ENCODE assay signal across 16 cellular contexts in the genomic region with DNA sequence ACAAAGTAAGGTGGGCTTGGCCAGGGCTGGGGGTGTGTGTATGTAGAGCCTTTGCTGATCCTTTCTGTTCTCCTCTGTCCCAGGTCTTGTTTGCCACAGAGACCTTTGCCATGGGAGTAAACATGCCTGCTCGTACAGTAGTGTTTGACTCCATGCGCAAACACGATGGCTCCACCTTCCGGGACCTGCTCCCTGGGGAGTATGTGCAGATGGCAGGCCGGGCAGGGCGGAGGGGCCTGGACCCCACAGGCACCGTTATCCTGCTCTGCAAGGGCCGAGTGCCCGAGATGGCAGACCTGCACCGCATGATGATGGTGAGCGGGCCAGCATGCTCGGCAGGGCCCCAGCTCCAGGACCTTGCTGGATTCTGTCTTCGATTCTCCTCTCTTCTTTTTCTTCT. TPM values are rescaled to one million over a fixed set of nuclear protein-coding genes. Genes with fewer than 3 reads are reported as not detected.
DNase-seq lines count a peak whose midpoint lies in the region; ATAC-seq, FAIRE-seq and TF ChIP-seq lines count a peak whose summit lies in the region.
"Had no signal": no experiment of that assay in that cellular context is flagged by ENCODE, and none has a peak within 500 bp of the region (broad histone marks: within the 10 kb centered on the region; RNA-seq: fewer than 3 reads in every experiment).

No MANE protein-coding gene starts in this region.

- H3K4me2 ChIP-seq in GM12878 (ENCODE audit: control insufficient read depth, insufficient read depth) = no peak overlapping the region
- H3K4me2 ChIP-seq: BLaER1 had no signal

- no peaks in the 10 kb centered on the region for H3K9me3 ChIP-seq in GM12878 (replicated peaks; ENCODE audit: control insufficient read depth, insufficient read depth, low read length)
- no peaks in the 10 kb centered on the region for H3K9me3 ChIP-seq in liver (ENCODE audit: control insufficient read depth in 4 of 4, low read length in 3 of 4)
- no peaks in the 10 kb centered on the region for H3K9me3 ChIP-seq in vagina
- H3K9me3 ChIP-seq: BLaER1, Caco-2 had no signal

- in situ Hi-C loops in GM12878 (cut with MboI) = no loop called here

- H2AFZ ChIP-seq in GM12878 (ENCODE audit: control insufficient read depth, low read depth, low read length) = no peak overlapping the region

- no TSS peak for BruUV-seq in GM12878 (replicated peaks; lab: Mats Ljungman, UMichigan)

- H4K20me1 ChIP-seq in GM12878 (ENCODE audit: control insufficient read depth, insufficient read depth) = no peaks in the 10 kb centered on the region

- no peak for FAIRE-seq in GM12878 (lab: Jason Lieb, UNC)

- no peaks in the 10 kb centered on the region for H3K27me3 Mint-ChIP-seq in activated naive CD8-positive, alpha-beta T cell treated with anti-CD3 and anti-CD28 coated beads for 36 hours
- no peaks in the 10 kb centered on the region for H3K27me3 Mint-ChIP-seq in activated naive CD8-positive, alpha-beta T cell treated with anti-CD3 and anti-CD28 coated beads, Interleukin-2, amount 50 U/mL, for 24 hours

- H3K9me3 Mint-ChIP-seq in activated naive CD8-positive, alpha-beta T cell treated with anti-CD3 and anti-CD28 coated beads for 36 hours = no peaks in the 10 kb centered on the region
- H3K9me3 Mint-ChIP-seq in activated naive CD8-positive, alpha-beta T cell treated with anti-CD3 and anti-CD28 coated beads, Interleukin-2, amount 50 U/mL, for 24 hours = no peaks in the 10 kb centered on the region
- H3K9me3 Mint-ChIP-seq: CD8-positive, alpha-beta memory T cell had no signal

- no peak for DNase-seq in activated naive CD8-positive, alpha-beta T cell treated with anti-CD3 and anti-CD28 coated beads for 36 hours
- no peak for DNase-seq in activated naive CD8-positive, alpha-beta T cell treated with anti-CD3 and anti-CD28 coated beads, Interleukin-2, amount 50 U/mL, for 24 hours
- DNase-seq in GM12878 (ENCODE audit: low read depth, low spot score) (no peak), sciatic nerve (ENCODE audit: low spot score) (peak; percentile 51), left colon (no peak), NCI-H2107 treated with DMSO at 0.1 percent for 48 hours (lab: John Stamatoyannopoulos, UW; ENCODE audit: unreplicated experiment) (no peak), vagina (ENCODE audit: extremely low spot score in 2 of 2) (no peak)
- DNase-seq: AML-193; Caco-2; CD8-positive, alpha-beta memory T cell; DND-41; GDM1 had no signal

- TF ChIP-seq CTCF in GM12878 (IDR thresholded peaks at IDR 0.05 in 2 of 3, conservative IDR thresholded peaks at IDR 0.05 in 1 of 3; ENCODE audit: control insufficient read depth in 2 of 3, extremely low read depth in 1 of 3, insufficient read depth in 1 of 3, low read depth in 3 of 3, low read length in 3 of 3) (no peak), liver (IDR thresholded peaks at IDR 0.05; ENCODE audit: low read depth, low read length, missing input control) (no peak), vagina (IDR thresholded peaks at IDR 0.05) (no peak)

- RAD21 ChIA-PET in GM12878 (lab: Charles Lee; ENCODE audit: unreplicated experiment) = no interaction called here

- H3K27ac Mint-ChIP-seq in activated naive CD8-positive, alpha-beta T cell treated with anti-CD3 and anti-CD28 coated beads for 36 hours = peak overlapping the region; percentile 49
- H3K27ac Mint-ChIP-seq in activated naive CD8-positive, alpha-beta T cell treated with anti-CD3 and anti-CD28 coated beads, Interleukin-2, amount 50 U/mL, for 24 hours = no peak overlapping the region

- TF ChIP-seq EP300 in GM12878 (IDR thresholded peaks at IDR 0.05; ENCODE audit: borderline replicate concordance in 1 of 2, control insufficient read depth in 1 of 2, low read depth in 2 of 2, low read length in 2 of 2) = no peak

- WGBS in GM12878 (ENCODE audit: insufficient coverage, insufficient replicate concordance, low lambda C conversion rate, missing lambda C conversion rate) = 89% methylated on average over 13 of the region's 13 CpGs
- 55% methylated on average over 13 of the region's 13 CpGs for WGBS in liver

- intact Hi-C loops in GM12878 (cut with micrococcal nuclease; ENCODE audit: unreplicated experiment) = no loop called here
- intact Hi-C loops in sciatic nerve (cut with DNase I) = no loop called here
- intact Hi-C loops in left colon (cut with DNase I, micrococcal nuclease) = no loop called here
- intact Hi-C loops in vagina (cut with DNase I) = no loop called here

- H3K79me2 ChIP-seq in GM12878 (ENCODE audit: control insufficient read depth, insufficient read depth, low read length) = peaks cover 3% of the 10 kb centered on the region

- TF ChIP-seq RAD21 in GM12878 (IDR thresholded peaks at IDR 0.05; ENCODE audit: insufficient read depth, low read depth, low read length) (no peak), liver (IDR thresholded peaks at IDR 0.05) (peak; percentile 61 to 72)

- H3K27ac ChIP-seq in GM12878 (ENCODE audit: control insufficient read depth, insufficient read depth) = no peak overlapping the region
- no peak overlapping the region for H3K27ac ChIP-seq in liver (ENCODE audit: low read depth in 1 of 2, low read length in 2 of 2)
- no peak overlapping the region for H3K27ac ChIP-seq in vagina
- H3K27ac ChIP-seq: 22Rv1, BLaER1 had no signal

- peaks cover 26 to 29% of the 10 kb centered on the region in 2 experiments for H3K36me3 ChIP-seq in GM12878 (ENCODE audit: control insufficient read depth in 2 of 2, insufficient read depth in 2 of 2, low read length in 1 of 2)
- peaks cover 23 to 81% (median 57%) of the 10 kb centered on the region in 4 donors for H3K36me3 ChIP-seq in liver (ENCODE audit: control insufficient read depth in 4 of 4, insufficient read depth in 3 of 4, low read depth in 1 of 4, low read length in 3 of 4)
- peaks cover 0 to 89% of the 10 kb centered on the region in 2 donors for H3K36me3 ChIP-seq in vagina

- POLR2A ChIA-PET in GM12878 (lab: Charles Lee) = no interaction called here

- CTCF ChIA-PET in GM12878 (lab: Yijun Ruan, JAX) = no interaction called here

- no peak overlapping the region for H3K4me3 ChIP-seq in GM12878
- no peak overlapping the region for H3K4me3 ChIP-seq in liver (ENCODE audit: low read depth in 1 of 3, low read length in 3 of 3)
- H3K4me3 ChIP-seq in vagina = no peak overlapping the region
- H3K4me3 ChIP-seq: BLaER1 had no signal

- no peak overlapping the region for H3K9ac ChIP-seq in GM12878 (ENCODE audit: control insufficient read depth, insufficient read depth, low read length)
- H3K9ac ChIP-seq in liver (ENCODE audit: low read depth in 1 of 2, low read length in 2 of 2) = no peak overlapping the region
- H3K9ac ChIP-seq: BLaER1 had no signal

- no peaks in the 10 kb centered on the region for H3K27me3 ChIP-seq in GM12878 (replicated peaks in 1 of 2; ENCODE audit: control insufficient read depth in 2 of 2, insufficient read depth in 2 of 2, low read length in 1 of 2)
- no peaks in the 10 kb centered on the region for H3K27me3 ChIP-seq in liver (ENCODE audit: control insufficient read depth in 4 of 4, insufficient read depth in 4 of 4, low read length in 3 of 4)
- H3K27me3 ChIP-seq in vagina = no peaks in the 10 kb centered on the region
- H3K27me3 ChIP-seq: BLaER1 had no signal

- ATAC-seq in activated naive CD8-positive, alpha-beta T cell treated with anti-CD3 and anti-CD28 coated beads, Interleukin-2, amount 50 U/mL, for 24 hours = no peak
- ATAC-seq in GM12878 = no peak
- no peak for ATAC-seq in sciatic nerve
- no peak for ATAC-seq in left colon
- ATAC-seq: HCT116 had no signal

- TF ChIP-seq POLR2A in GM12878 (IDR thresholded peaks at IDR 0.05; ENCODE audit: low read depth, low read length) (0 out of 2 replicates have a peak, but pooled peaks have one; percentile 25), vagina (IDR thresholded peaks at IDR 0.05) (no peak)

- no peak overlapping the region for H3K4me3 Mint-ChIP-seq in activated naive CD8-positive, alpha-beta T cell treated with anti-CD3 and anti-CD28 coated beads for 36 hours
- H3K4me3 Mint-ChIP-seq in activated naive CD8-positive, alpha-beta T cell treated with anti-CD3 and anti-CD28 coated beads, Interleukin-2, amount 50 U/mL, for 24 hours = no peak overlapping the region

- H3K36me3 Mint-ChIP-seq in activated naive CD8-positive, alpha-beta T cell treated with anti-CD3 and anti-CD28 coated beads for 36 hours = peaks cover 34% of the 10 kb centered on the region
- peaks cover 50% of the 10 kb centered on the region for H3K36me3 Mint-ChIP-seq in activated naive CD8-positive, alpha-beta T cell treated with anti-CD3 and anti-CD28 coated beads, Interleukin-2, amount 50 U/mL, for 24 hours (ENCODE audit: low read depth)

- SMC1A ChIA-PET in GM12878 (lab: Charles Lee; ENCODE audit: uncharacterized antibody, unreplicated experiment) = interaction anchor here (0.6 kb wide), 2 partner anchors 327 to 391 kb away, joined by 3 read pairs; no protein-coding TSS in a partner anchor

- peaks cover 24% of the 10 kb centered on the region for H3K4me1 Mint-ChIP-seq in activated naive CD8-positive, alpha-beta T cell treated with anti-CD3 and anti-CD28 coated beads for 36 hours
- H3K4me1 Mint-ChIP-seq in activated naive CD8-positive, alpha-beta T cell treated with anti-CD3 and anti-CD28 coated beads, Interleukin-2, amount 50 U/mL, for 24 hours = peaks cover 19% of the 10 kb centered on the region

- peaks cover 5% of the 10 kb centered on the region; the same call in 1 of the 2 replicates for H3K4me1 ChIP-seq in GM12878 (ENCODE audit: control insufficient read depth, insufficient read depth, low read length)
- peaks cover 0 to 32% (median 18%) of the 10 kb centered on the region in 4 donors for H3K4me1 ChIP-seq in liver (ENCODE audit: control insufficient read depth in 4 of 4, insufficient read depth in 4 of 4, low read length in 3 of 4)
- peaks cover 9% of the 10 kb centered on the region for H3K4me1 ChIP-seq in vagina
- H3K4me1 ChIP-seq: Caco-2 had no signal

RNA-seq across cellular contexts. Expression of a gene that starts 6.2 kb away (rescaled TPM):
- total RNA-seq in activated naive CD8-positive, alpha-beta T cell treated with anti-CD3 and anti-CD28 coated beads for 36 hours = 10 to 100 TPM; 15.6 to 16.3 TPM
- 21.1 and 23.4 TPM in 2 replicates for total RNA-seq in GM12878 (2013; cell fraction: nucleolus; rRNA removed)
- total RNA-seq in GM12878 (2014; rRNA removed) (17.4 and 17.6 TPM in 2 replicates), GM12878 (2014; rRNA removed; fragmentation: Illumina TruSeq; extraction: Trizol) (11.7 and 12.3 TPM in 2 replicates), GM12878 (2021) (18.5 and 20.2 TPM in 2 replicates), liver (10 to 100 TPM in 1 of 2 donors, 1 to 10 TPM in 1; 4.5 to 11.0 TPM), sciatic nerve (23.0 TPM), left colon (10 to 100 TPM; 14.4 to 15.8 TPM), vagina (15.5 TPM)
- 10.8 TPM for polyA plus RNA-seq in GM12878 (2011; ENCODE audit: low read depth)
- polyA plus RNA-seq in GM12878 (2011; rRNA removed) (6.5 and 13.4 TPM in 2 replicates), GM12878 (2014; fragmentation: Illumina TruSeq; extraction: Trizol) (14.7 and 14.9 TPM in 2 replicates), GM12878 (2014; fragmentation: Nextera tagmentation; extraction: Ambion mirVana) (1 to 10 TPM; 4.5 to 6.4 TPM), GM12878 (2014; rRNA removed) (21.4 and 23.5 TPM in 2 replicates), GM12878 (2016; fragmentation: Nextera tagmentation; extraction: Ambion mirVana) (10 to 100 TPM; 18.9 to 20.8 TPM), liver (1 to 10 TPM; 8.9 to 9.7 TPM)
- 22.0 and 24.7 TPM in 2 replicates for polyA plus RNA-seq in GM12878 (2011; cell fraction: cytosol; rRNA removed)
- polyA plus RNA-seq in GM12878 (2011; cell fraction: nucleus; rRNA removed) = 77.8 and 90.8 TPM in 2 replicates
- 19.5 and 22.7 TPM in 2 replicates for polyA plus RNA-seq in GM12878 (2012)
- polyA minus RNA-seq in GM12878 (2011; rRNA and poly(A)+ RNA removed) = 9.9 and 19.3 TPM in 2 replicates
- 4.9 and 9.1 TPM in 2 replicates for polyA minus RNA-seq in GM12878 (2011; cell fraction: cytosol; rRNA and poly(A)+ RNA removed)
- polyA minus RNA-seq in GM12878 (2011; cell fraction: nucleus; rRNA and poly(A)+ RNA removed) = 24.3 and 30.0 TPM in 2 replicates

RNA-seq across cellular contexts. Expression of a gene that starts 6.7 kb away (rescaled TPM):
- 10 to 100 TPM; 84.6 to 90.9 TPM for total RNA-seq in activated naive CD8-positive, alpha-beta T cell treated with anti-CD3 and anti-CD28 coated beads for 36 hours
- total RNA-seq in GM12878 (2013; cell fraction: nucleolus; rRNA removed) = 77.1 and 89.2 TPM in 2 replicates
- total RNA-seq in GM12878 (2014; rRNA removed) = 29.1 and 34.6 TPM in 2 replicates
- total RNA-seq in GM12878 (2014; rRNA removed; fragmentation: Illumina TruSeq; extraction: Trizol) = 20.5 and 20.8 TPM in 2 replicates
- 73.7 and 79.2 TPM in 2 replicates for total RNA-seq in GM12878 (2021)
- polyA plus RNA-seq in GM12878 (2011; ENCODE audit: low read depth) = 29.9 TPM
- 13.6 and 20.8 TPM in 2 replicates for polyA plus RNA-seq in GM12878 (2011; rRNA removed)
- polyA plus RNA-seq in GM12878 (2011; cell fraction: cytosol; rRNA removed) = 29.3 and 37.8 TPM in 2 replicates
- 266 and 274 TPM in 2 replicates for polyA plus RNA-seq in GM12878 (2011; cell fraction: nucleus; rRNA removed)
- 52.5 and 53.7 TPM in 2 replicates for polyA plus RNA-seq in GM12878 (2012)
- polyA plus RNA-seq in GM12878 (2014; fragmentation: Illumina TruSeq; extraction: Trizol) = 22.5 and 30.3 TPM in 2 replicates
- 1 to 10 TPM; 3.3 to 9.3 TPM for polyA plus RNA-seq in GM12878 (2014; fragmentation: Nextera tagmentation; extraction: Ambion mirVana)
- 41.2 and 41.4 TPM in 2 replicates for polyA plus RNA-seq in GM12878 (2014; rRNA removed)
- polyA plus RNA-seq in GM12878 (2016; fragmentation: Nextera tagmentation; extraction: Ambion mirVana) = 10 to 100 TPM; 55.5 to 63.7 TPM
- 60.5 and 73.0 TPM in 2 replicates for polyA minus RNA-seq in GM12878 (2011; rRNA and poly(A)+ RNA removed)
- 12.8 and 19.4 TPM in 2 replicates for polyA minus RNA-seq in GM12878 (2011; cell fraction: cytosol; rRNA and poly(A)+ RNA removed)
- polyA minus RNA-seq in GM12878 (2011; cell fraction: nucleus; rRNA and poly(A)+ RNA removed) = 92.6 and 122 TPM in 2 replicates
- 10 to 100 TPM; 34.7 to 57.6 TPM for total RNA-seq in liver
- polyA plus RNA-seq in liver = 10 to 100 TPM; 26.7 to 34.3 TPM
- total RNA-seq in sciatic nerve = 60.0 TPM
- total RNA-seq in left colon = 10 to 100 TPM; 55.4 to 70.8 TPM
- total RNA-seq in vagina = 35.4 TPM

RNA-seq across cellular contexts. Expression of a gene that starts 6.9 kb away (rescaled TPM):
- 10 to 100 TPM; 73.8 to 75.5 TPM for total RNA-seq in activated naive CD8-positive, alpha-beta T cell treated with anti-CD3 and anti-CD28 coated beads for 36 hours
- 18.0 and 20.4 TPM in 2 replicates for total RNA-seq in GM12878 (2013; cell fraction: nucleolus; rRNA removed)
- total RNA-seq in GM12878 (2014; rRNA removed) (49.0 and 51.9 TPM in 2 replicates), GM12878 (2014; rRNA removed; fragmentation: Illumina TruSeq; extraction: Trizol) (64.9 and 68.5 TPM in 2 replicates), GM12878 (2021) (47.6 and 51.1 TPM in 2 replicates), liver (10 to 100 TPM; 11.1 to 21.8 TPM), sciatic nerve (55.1 TPM), left colon (10 to 100 TPM; 47.9 to 51.3 TPM), vagina (100 TPM)
- 22.5 TPM for polyA plus RNA-seq in GM12878 (2011; ENCODE audit: low read depth)
- polyA plus RNA-seq in GM12878 (2011; rRNA removed) (29.0 and 39.5 TPM in 2 replicates), GM12878 (2014; fragmentation: Illumina TruSeq; extraction: Trizol) (42.8 and 68.2 TPM in 2 replicates), GM12878 (2014; fragmentation: Nextera tagmentation; extraction: Ambion mirVana) (10 to 100 TPM in 1 of 2 experiments, 1 to 10 TPM in 1; 8.5 to 20.0 TPM), GM12878 (2014; rRNA removed) (63.5 and 75.9 TPM in 2 replicates), GM12878 (2016; fragmentation: Nextera tagmentation; extraction: Ambion mirVana) (100 to 1,000 TPM in 1 of 2 experiments, 10 to 100 TPM in 1; 95.1 to 105 TPM), liver (10 to 100 TPM; 11.9 to 14.2 TPM)
- 38.1 and 41.4 TPM in 2 replicates for polyA plus RNA-seq in GM12878 (2011; cell fraction: cytosol; rRNA removed)
- 31.9 and 33.2 TPM in 2 replicates for polyA plus RNA-seq in GM12878 (2011; cell fraction: nucleus; rRNA removed)
- polyA plus RNA-seq in GM12878 (2012) = 42.4 and 46.9 TPM in 2 replicates
- 17.6 and 24.8 TPM in 2 replicates for polyA minus RNA-seq in GM12878 (2011; rRNA and poly(A)+ RNA removed)
- polyA minus RNA-seq in GM12878 (2011; cell fraction: cytosol; rRNA and poly(A)+ RNA removed) = 14.7 and 17.8 TPM in 2 replicates
- 11.7 and 17.0 TPM in 2 replicates for polyA minus RNA-seq in GM12878 (2011; cell fraction: nucleus; rRNA and poly(A)+ RNA removed)

RNA-seq across cellular contexts. Expression of a gene that starts 16.2 kb away (rescaled TPM):
- total RNA-seq in activated naive CD8-positive, alpha-beta T cell treated with anti-CD3 and anti-CD28 coated beads for 36 hours = 1 to 10 TPM; 2.2 to 3.2 TPM
- 5.2 and 7.5 TPM in 2 replicates for total RNA-seq in GM12878 (2013; cell fraction: nucleolus; rRNA removed)
- 0.49 and 3.0 TPM in 2 replicates for total RNA-seq in GM12878 (2014; rRNA removed)
- 0.83 and 0.85 TPM in 2 replicates for total RNA-seq in GM12878 (2014; rRNA removed; fragmentation: Illumina TruSeq; extraction: Trizol)
- total RNA-seq in GM12878 (2021) = 2.9 and 5.4 TPM in 2 replicates
- polyA plus RNA-seq in GM12878 (2011; ENCODE audit: low read depth) = 2.9 TPM
- 0.85 and 1.7 TPM in 2 replicates for polyA plus RNA-seq in GM12878 (2011; rRNA removed)
- polyA plus RNA-seq in GM12878 (2011; cell fraction: cytosol; rRNA removed) = 2.0 and 2.3 TPM in 2 replicates
- polyA plus RNA-seq in GM12878 (2011; cell fraction: nucleus; rRNA removed) = 19.3 and 20.6 TPM in 2 replicates
- polyA plus RNA-seq in GM12878 (2012) = 2.8 and 3.4 TPM in 2 replicates
- 0.32 and 0.85 TPM in 2 replicates for polyA plus RNA-seq in GM12878 (2014; fragmentation: Illumina TruSeq; extraction: Trizol)
- polyA plus RNA-seq in GM12878 (2014; fragmentation: Nextera tagmentation; extraction: Ambion mirVana) = under 1 TPM in 1 of 2 experiments, not detected in 1; 0.13 TPM
- polyA plus RNA-seq in GM12878 (2014; rRNA removed) = 3.1 and 3.3 TPM in 2 replicates
- under 1 TPM; 0.40 to 0.88 TPM for polyA plus RNA-seq in GM12878 (2016; fragmentation: Nextera tagmentation; extraction: Ambion mirVana)
- polyA minus RNA-seq in GM12878 (2011; rRNA and poly(A)+ RNA removed) = 0.80 and 3.8 TPM in 2 replicates
- polyA minus RNA-seq in GM12878 (2011; cell fraction: cytosol; rRNA and poly(A)+ RNA removed) = 1.0 TPM in 1 of 2 replicates, not detected in the other
- 5.0 and 10.4 TPM in 2 replicates for polyA minus RNA-seq in GM12878 (2011; cell fraction: nucleus; rRNA and poly(A)+ RNA removed)
- 1,000 to 10,000 TPM in 1 of 2 donors, 100 to 1,000 TPM in 1; 410 to 1,584 TPM for total RNA-seq in liver
- polyA plus RNA-seq in liver = 1,000 to 10,000 TPM; 1,485 to 2,903 TPM
- total RNA-seq in sciatic nerve = 453 TPM
- total RNA-seq in left colon = 10 to 100 TPM in 1 of 2 donors, 1 to 10 TPM in 1; 4.1 to 40.0 TPM
- total RNA-seq in vagina = 31.4 TPM

RNA-seq across cellular contexts. Expression of a gene that starts 19.8 kb away (rescaled TPM):
- under 1 TPM; 0.52 to 0.82 TPM for total RNA-seq in activated naive CD8-positive, alpha-beta T cell treated with anti-CD3 and anti-CD28 coated beads for 36 hours
- total RNA-seq in GM12878 (2013; cell fraction: nucleolus; rRNA removed) = 0.27 and 1.1 TPM in 2 replicates
- total RNA-seq in GM12878 (2014; rRNA removed) = not detected in 2 replicates
- not detected in 2 replicates for total RNA-seq in GM12878 (2014; rRNA removed; fragmentation: Illumina TruSeq; extraction: Trizol)
- total RNA-seq in GM12878 (2021) = 0.44 and 0.72 TPM in 2 replicates
- not detected for polyA plus RNA-seq in GM12878 (2011; ENCODE audit: low read depth)
- polyA plus RNA-seq in GM12878 (2011; rRNA removed) = not detected in 2 replicates
- polyA plus RNA-seq in GM12878 (2011; cell fraction: cytosol; rRNA removed) = not detected in 2 replicates
- polyA plus RNA-seq in GM12878 (2011; cell fraction: nucleus; rRNA removed) = 0.57 and 0.63 TPM in 2 replicates
- polyA plus RNA-seq in GM12878 (2012) = 0.41 and 0.72 TPM in 2 replicates
- polyA plus RNA-seq in GM12878 (2014; fragmentation: Illumina TruSeq; extraction: Trizol) = not detected in 2 replicates
- polyA plus RNA-seq in GM12878 (2014; fragmentation: Nextera tagmentation; extraction: Ambion mirVana) = under 1 TPM in 1 of 2 experiments, not detected in 1; 0.09 TPM
- polyA plus RNA-seq in GM12878 (2014; rRNA removed) = not detected in 2 replicates
- polyA plus RNA-seq in GM12878 (2016; fragmentation: Nextera tagmentation; extraction: Ambion mirVana) = 1 to 10 TPM in 1 of 2 experiments, not detected in 1; 1.7 TPM
- polyA minus RNA-seq in GM12878 (2011; rRNA and poly(A)+ RNA removed) = not detected in 2 replicates
- polyA minus RNA-seq in GM12878 (2011; cell fraction: cytosol; rRNA and poly(A)+ RNA removed) = 1.7 and 3.8 TPM in 2 replicates
- polyA minus RNA-seq in GM12878 (2011; cell fraction: nucleus; rRNA and poly(A)+ RNA removed) = 0.48 and 0.57 TPM in 2 replicates
- total RNA-seq in liver = 1,000 to 10,000 TPM; 2,016 to 3,272 TPM
- polyA plus RNA-seq in liver = 1,000 to 10,000 TPM; 3,136 to 3,144 TPM
- total RNA-seq in sciatic nerve = 72.6 TPM
- total RNA-seq in left colon = 10 to 100 TPM; 22.2 to 58.8 TPM
- 9.6 TPM for total RNA-seq in vagina
